8 cellular contexts compared by ENCODE assay signal in genomic region chr12:122887817-122888212, GRCh38.
DNase-seq lines count a peak whose midpoint lies in the region; ATAC-seq lines count a peak whose summit lies in the region.

No MANE protein-coding gene starts in this region.

- H3K27ac Mint-ChIP-seq in T-helper 1 cell treated with Interleukin-12 subunit alpha and Interleukin-12 subunit beta and Interleukin-4 antibody, amounts not matched to agents 30 μg/mL and 1 μg/mL, for 36 hours, result peak overlapping the region; percentile 96
- H3K27ac Mint-ChIP-seq in effector memory CD8-positive, alpha-beta T cell, result peak overlapping the region; percentile 50 to 82
- H3K27ac Mint-ChIP-seq in stimulated activated naive CD8-positive, alpha-beta T cell treated with anti-CD3 and anti-CD28 coated beads, Interleukin-15, amount 100 ng/mL, for 72 hours, result peak overlapping the region; percentile 96 to 97

- H3K27me3 Mint-ChIP-seq in T-helper 1 cell treated with Interleukin-12 subunit alpha and Interleukin-12 subunit beta and Interleukin-4 antibody, amounts not matched to agents 30 μg/mL and 1 μg/mL, for 36 hours (ENCODE audit: low read depth), result peaks cover 8% of the 10 kb centered on the region
- H3K27me3 Mint-ChIP-seq in effector memory CD8-positive, alpha-beta T cell, result no peaks in the 10 kb centered on the region
- no peaks in the 10 kb centered on the region for H3K27me3 Mint-ChIP-seq in stimulated activated naive CD8-positive, alpha-beta T cell treated with anti-CD3 and anti-CD28 coated beads, Interleukin-15, amount 100 ng/mL, for 72 hours

- peak overlapping the region; percentile 80 for H3K4me3 Mint-ChIP-seq in T-helper 1 cell treated with Interleukin-12 subunit alpha and Interleukin-12 subunit beta and Interleukin-4 antibody, amounts not matched to agents 30 μg/mL and 1 μg/mL, for 36 hours
- H3K4me3 Mint-ChIP-seq in effector memory CD8-positive, alpha-beta T cell, result peak overlapping the region; percentile 77 to 80
- peak overlapping the region; percentile 76 to 78 for H3K4me3 Mint-ChIP-seq in stimulated activated naive CD8-positive, alpha-beta T cell treated with anti-CD3 and anti-CD28 coated beads, Interleukin-15, amount 100 ng/mL, for 72 hours

- peaks cover 17% of the 10 kb centered on the region for H3K36me3 Mint-ChIP-seq in T-helper 1 cell treated with Interleukin-12 subunit alpha and Interleukin-12 subunit beta and Interleukin-4 antibody, amounts not matched to agents 30 μg/mL and 1 μg/mL, for 36 hours (ENCODE audit: low read depth)
- peaks cover 30% of the 10 kb centered on the region for H3K36me3 Mint-ChIP-seq in effector memory CD8-positive, alpha-beta T cell (ENCODE audit: insufficient read depth)

- H3K4me1 Mint-ChIP-seq in T-helper 1 cell treated with Interleukin-12 subunit alpha and Interleukin-12 subunit beta and Interleukin-4 antibody, amounts not matched to agents 30 μg/mL and 1 μg/mL, for 36 hours (ENCODE audit: low read depth), result peaks cover 56% of the 10 kb centered on the region
- H3K4me1 Mint-ChIP-seq in effector memory CD8-positive, alpha-beta T cell (ENCODE audit: low read depth in 2 of 2), result peaks cover 55 to 77% of the 10 kb centered on the region in 2 donors
- peaks cover 92% of the 10 kb centered on the region for H3K4me1 Mint-ChIP-seq in stimulated activated naive CD8-positive, alpha-beta T cell treated with anti-CD3 and anti-CD28 coated beads, Interleukin-15, amount 100 ng/mL, for 72 hours

- no peak for DNase-seq in T-helper 1 cell
- no peak for DNase-seq in effector memory CD8-positive, alpha-beta T cell
- no peak for DNase-seq in stimulated activated naive CD8-positive, alpha-beta T cell treated with anti-CD3 and anti-CD28 coated beads, Interleukin-15, amount 100 ng/mL, for 72 hours
- DNase-seq in COLO668 (lab: John Stamatoyannopoulos, UW; ENCODE audit: unreplicated experiment), result no peak
- DNase-seq in kidney glomerular epithelial cell (lab: John Stamatoyannopoulos, UW), result no peak
- no peak for DNase-seq in OCI-M2 (lab: John Stamatoyannopoulos, UW; ENCODE audit: unreplicated experiment)

- H3K9me3 Mint-ChIP-seq in T-helper 1 cell treated with Interleukin-12 subunit alpha and Interleukin-12 subunit beta and Interleukin-4 antibody, amounts not matched to agents 30 μg/mL and 1 μg/mL, for 36 hours, result peaks cover 5% of the 10 kb centered on the region
- H3K9me3 Mint-ChIP-seq in effector memory CD8-positive, alpha-beta T cell, result no peaks in the 10 kb centered on the region
- peaks cover 5 to 7% of the 10 kb centered on the region in 2 donors for H3K9me3 Mint-ChIP-seq in stimulated activated naive CD8-positive, alpha-beta T cell treated with anti-CD3 and anti-CD28 coated beads, Interleukin-15, amount 100 ng/mL, for 72 hours

- peak; percentile 14 for ATAC-seq in HG03521 (IDR thresholded peaks at IDR 0.05; ENCODE audit: unreplicated experiment)
- no peak for ATAC-seq in effector memory CD8-positive, alpha-beta T cell (replicated peaks)
- peak; percentile 43 for ATAC-seq in stimulated activated naive CD8-positive, alpha-beta T cell treated with anti-CD3 and anti-CD28 coated beads, Interleukin-15, amount 100 ng/mL, for 72 hours
